Comparison of ENCODE assay signal across 24 cellular contexts in genomic region chr3:196390116-196390515, GRCh38. TPM values are rescaled to one million over a fixed set of nuclear protein-coding genes. Genes with fewer than 3 reads are reported as not detected.
A peak's percentile ranks its signal among the peaks of the same experiment; 100 is the strongest.
DNase-seq lines count a peak whose midpoint lies in the region; ATAC-seq and TF ChIP-seq lines count a peak whose summit lies in the region.
"Had no signal": no experiment of that assay in that cellular context is flagged by ENCODE, and none has a peak within 500 bp of the region (broad histone marks: within the 10 kb centered on the region; RNA-seq: fewer than 3 reads in every experiment).

No MANE protein-coding gene starts in this region.

- H3K4me1 ChIP-seq in HEK293 (ENCODE audit: control insufficient read depth, insufficient read depth, low read length) (0 out of 2 replicates have a peak, but pooled peaks cover 2% of the 10 kb centered on the region), colonic mucosa (no peaks in the 10 kb centered on the region)
- H3K4me1 ChIP-seq: BE2C, BLaER1 had no signal

- no peak overlapping the region for H3K9ac ChIP-seq in colonic mucosa (ENCODE audit: low read depth in 2 of 2, low read length in 2 of 2)
- H3K9ac ChIP-seq: BLaER1 had no signal

- H3K9me3 ChIP-seq in HEK293 (ENCODE audit: control insufficient read depth, insufficient read depth, low read depth, low read length) (no peaks in the 10 kb centered on the region), colonic mucosa (no peaks in the 10 kb centered on the region)
- H3K9me3 ChIP-seq: BE2C had no signal

- H3K4me1 Mint-ChIP-seq in WTC11: peaks cover 4% of the 10 kb centered on the region; the same call in 1 of the 2 replicates
- peaks cover 8% of the 10 kb centered on the region for H3K4me1 Mint-ChIP-seq in stimulated activated effector memory CD8-positive, alpha-beta T cell treated with anti-CD3 and anti-CD28 coated beads, Interleukin-12 subunit alpha, Interleukin-12 subunit beta, amount 100 ng/mL, for 72 hours

- H3K27me3 ChIP-seq in colonic mucosa: no peaks in the 10 kb centered on the region
- H3K27me3 ChIP-seq: BE2C, BLaER1 had no signal

- H3K4me3 ChIP-seq in HEK293 (ENCODE audit: low read depth, low read length): no peak overlapping the region
- H3K4me3 ChIP-seq in colonic mucosa: no peak overlapping the region
- H3K4me3 ChIP-seq: BLaER1 had no signal

- 0 out of 2 replicates have a peak, but pooled peaks cover 2% of the 10 kb centered on the region for H3K27me3 Mint-ChIP-seq in WTC11 (ENCODE audit: low read depth)
- H3K27me3 Mint-ChIP-seq: CD4-positive, alpha-beta memory T cell; CD4-positive, CD25-positive, alpha-beta regulatory T cell; CD8-positive, alpha-beta memory T cell had no signal

- no peak overlapping the region for H3K27ac Mint-ChIP-seq in WTC11
- H3K27ac Mint-ChIP-seq in stimulated activated effector memory CD8-positive, alpha-beta T cell treated with anti-CD3 and anti-CD28 coated beads, Interleukin-12 subunit alpha, Interleukin-12 subunit beta, amount 100 ng/mL, for 72 hours: peak overlapping the region; percentile 26
- H3K27ac Mint-ChIP-seq: CD4-positive, CD25-positive, alpha-beta regulatory T cell had no signal

- peaks cover 35% of the 10 kb centered on the region for H3K9me3 Mint-ChIP-seq in WTC11
- H3K9me3 Mint-ChIP-seq in stimulated activated effector memory CD8-positive, alpha-beta T cell treated with anti-CD3 and anti-CD28 coated beads, Interleukin-12 subunit alpha, Interleukin-12 subunit beta, amount 100 ng/mL, for 72 hours: peaks cover 2% of the 10 kb centered on the region

- TF ChIP-seq CTCF in HEK293 (tag by site-specific recombination; IDR thresholded peaks at IDR 0.05) (no peak), WTC11 (IDR thresholded peaks at IDR 0.05) (no peak), colonic mucosa (IDR thresholded peaks at IDR 0.05) (no peak)

- peaks cover 86% of the 10 kb centered on the region for H3K36me3 Mint-ChIP-seq in WTC11
- H3K36me3 Mint-ChIP-seq in stimulated activated effector memory CD8-positive, alpha-beta T cell treated with anti-CD3 and anti-CD28 coated beads, Interleukin-12 subunit alpha, Interleukin-12 subunit beta, amount 100 ng/mL, for 72 hours: peaks cover 85% of the 10 kb centered on the region

- CTCF ChIA-PET in HEK293 (lab: Yijun Ruan, JAX): no interaction called here
- CTCF ChIA-PET in WTC11 (lab: Charles Lee): no interaction called here

- POLR2A ChIA-PET in HEK293 (lab: Yijun Ruan, JAX): no interaction called here
- POLR2A ChIA-PET in WTC11 (lab: Charles Lee): no interaction called here

- H3K36me3 ChIP-seq in HEK293 (ENCODE audit: control insufficient read depth in 2 of 2, insufficient read depth in 1 of 2, low read length in 2 of 2) (peaks cover 19 to 53% of the 10 kb centered on the region in 2 experiments; a peak in 2 of 3 replicates), colonic mucosa (no peaks in the 10 kb centered on the region)

- no peak for DNase-seq in WTC11 (ENCODE audit: low spot score)
- DNase-seq in stimulated activated effector memory CD8-positive, alpha-beta T cell treated with anti-CD3 and anti-CD28 coated beads, Interleukin-12 subunit alpha, Interleukin-12 subunit beta, amount 100 ng/mL, for 72 hours (ENCODE audit: low spot score in 2 of 2): no peak
- no peak for DNase-seq in pons (ENCODE audit: low spot score)
- no peak for DNase-seq in colonic mucosa
- DNase-seq: 8988T; ACHN; BE2C; C1 segment of cervical spinal cord; CD4-positive, alpha-beta memory T cell; CD4-positive, CD25-positive, alpha-beta regulatory T cell; CD8-positive, alpha-beta memory T cell; COR-L47; DMS 273 treated with DMSO at 0.1 percent for 48 hours; DMS153; DMS53; DMS79; DND-41; EL; GDM1 had no signal

- ATAC-seq in WTC11: no peak
- ATAC-seq in stimulated activated effector memory CD8-positive, alpha-beta T cell treated with anti-CD3 and anti-CD28 coated beads, Interleukin-12 subunit alpha, Interleukin-12 subunit beta, amount 100 ng/mL, for 72 hours: no peak

- intact Hi-C loops in colonic mucosa (cut with DNase I): no loop called here

- H3K27ac ChIP-seq in HEK293 (ENCODE audit: extremely low read depth, low read depth, low read length) (no peak overlapping the region), colonic mucosa (no peak overlapping the region)
- H3K27ac ChIP-seq: BLaER1 had no signal

- H3K4me3 Mint-ChIP-seq in WTC11: no peak overlapping the region
- H3K4me3 Mint-ChIP-seq in stimulated activated effector memory CD8-positive, alpha-beta T cell treated with anti-CD3 and anti-CD28 coated beads, Interleukin-12 subunit alpha, Interleukin-12 subunit beta, amount 100 ng/mL, for 72 hours: no peak overlapping the region
- H3K4me3 Mint-ChIP-seq: CD14-positive monocyte; CD4-positive, alpha-beta memory T cell; CD4-positive, CD25-positive, alpha-beta regulatory T cell; CD8-positive, alpha-beta memory T cell had no signal

TF ChIP-seq in HEK293, 187 proteins besides CTCF, POLR2A, EP300 and RAD21 (continues in another document):
- TF ChIP-seq ZNF670 (tag by site-specific recombination; IDR thresholded peaks at IDR 0.05; ENCODE audit: low read depth) (no peak), ZNF175 (tag by site-specific recombination; IDR thresholded peaks at IDR 0.05) (no peak), KLF7 (tag by site-specific recombination; IDR thresholded peaks at IDR 0.05; ENCODE audit: borderline replicate concordance) (no peak), ZNF623 (tag by site-specific recombination; IDR thresholded peaks at IDR 0.05) (no peak), SCRT1 (tag by site-specific recombination; IDR thresholded peaks at IDR 0.05; ENCODE audit: borderline replicate concordance) (0 out of 2 replicates have a peak, but pooled peaks have one; percentile 22), SCRT2 (tag by site-specific recombination; IDR thresholded peaks at IDR 0.05) (peak; percentile 44), ZNF394 (tag by site-specific recombination; IDR thresholded peaks at IDR 0.05; ENCODE audit: borderline replicate concordance) (no peak), ZNF121 (tag by site-specific recombination; IDR thresholded peaks at IDR 0.05) (peak; percentile 67)
- TF ChIP-seq, protein P1, sequence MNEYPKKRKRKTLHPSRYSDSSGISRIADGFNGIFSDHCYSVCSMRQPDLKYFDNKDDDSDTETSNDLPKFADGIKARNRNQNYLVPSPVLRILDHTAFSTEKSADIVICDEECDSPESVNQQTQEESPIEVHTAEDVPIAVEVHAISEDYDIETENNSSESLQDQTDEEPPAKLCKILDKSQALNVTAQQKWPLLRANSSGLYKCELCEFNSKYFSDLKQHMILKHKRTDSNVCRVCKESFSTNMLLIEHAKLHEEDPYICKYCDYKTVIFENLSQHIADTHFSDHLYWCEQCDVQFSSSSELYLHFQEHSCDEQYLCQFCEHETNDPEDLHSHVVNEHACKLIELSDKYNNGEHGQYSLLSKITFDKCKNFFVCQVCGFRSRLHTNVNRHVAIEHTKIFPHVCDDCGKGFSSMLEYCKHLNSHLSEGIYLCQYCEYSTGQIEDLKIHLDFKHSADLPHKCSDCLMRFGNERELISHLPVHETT (tag by site-specific recombination; IDR thresholded peaks at IDR 0.05): no peak
- TF ChIP-seq, protein P2, sequence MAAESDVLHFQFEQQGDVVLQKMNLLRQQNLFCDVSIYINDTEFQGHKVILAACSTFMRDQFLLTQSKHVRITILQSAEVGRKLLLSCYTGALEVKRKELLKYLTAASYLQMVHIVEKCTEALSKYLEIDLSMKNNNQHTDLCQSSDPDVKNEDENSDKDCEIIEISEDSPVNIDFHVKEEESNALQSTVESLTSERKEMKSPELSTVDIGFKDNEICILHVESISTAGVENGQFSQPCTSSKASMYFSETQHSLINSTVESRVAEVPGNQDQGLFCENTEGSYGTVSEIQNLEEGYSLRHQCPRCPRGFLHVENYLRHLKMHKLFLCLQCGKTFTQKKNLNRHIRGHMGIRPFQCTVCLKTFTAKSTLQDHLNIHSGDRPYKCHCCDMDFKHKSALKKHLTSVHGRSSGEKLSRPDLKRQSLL (tag by site-specific recombination; IDR thresholded peaks at IDR 0.05): no peak

TF ChIP-seq in WTC11, 78 proteins besides CTCF, POLR2A, EP300 and RAD21:
- TF ChIP-seq SP1 (CRISPR knock-in tag; conservative IDR thresholded peaks at IDR 0.05): no peak
- TF ChIP-seq FOXJ3 (CRISPR knock-in tag; IDR thresholded peaks at IDR 0.05; ENCODE audit: borderline replicate concordance): no peak
- peak; percentile 63; the same call in 1 of the 2 replicates for TF ChIP-seq ZNF121 (CRISPR knock-in tag; IDR thresholded peaks at IDR 0.05)

RNA-seq across cellular contexts. Expression of gene UBXN7, which starts 42.1 kb away (rescaled TPM):
- total RNA-seq in WTC11 (2021) (99.6 to 110 TPM (median 109 TPM) in 3 replicates), colonic mucosa (10 to 100 TPM; 28.8 to 45.4 TPM)

RNA-seq across cellular contexts. Expression of gene TM4SF19, which starts 51.9 kb away (rescaled TPM):
- total RNA-seq in WTC11 (2021): not detected in 3 replicates
- under 1 TPM in 1 of 2 donors, not detected in 1; 0.88 TPM for total RNA-seq in colonic mucosa
- total RNA-seq: A673; CD4-positive, CD25-positive, alpha-beta regulatory T cell; G401 had no signal

Comparison
In these comparisons a context has a peak if more than half of its experiments do, and no peak if none do; other contexts are left out.
1. Of the 8 proteins assayed by ChIP-seq in both HEK293 and WTC11: peak only in HEK293: none; only in WTC11: none; in both: ZNF121; in neither: 7.